In the genomic region with DNA sequence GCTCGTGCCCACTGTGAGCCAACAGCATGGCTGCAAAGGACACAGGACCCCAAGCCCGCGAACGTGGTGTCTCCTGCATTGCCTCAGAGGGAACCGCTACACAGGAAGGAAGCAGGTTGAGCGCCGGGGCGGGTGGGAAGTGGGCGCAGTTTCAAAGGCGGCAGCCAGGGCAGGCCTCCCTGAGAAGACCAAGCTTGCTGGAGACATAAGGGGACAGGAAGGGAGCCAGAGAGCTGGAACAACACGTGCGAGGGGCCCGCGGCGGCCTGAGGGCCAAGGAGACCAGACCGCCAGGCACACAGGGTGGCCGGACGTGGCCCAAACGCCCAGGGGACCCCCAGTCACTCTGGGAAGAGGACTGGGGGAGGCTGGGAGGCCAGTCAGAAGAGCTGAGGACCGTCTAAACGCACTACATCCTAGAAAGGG, we compare ENCODE assay signal across 9 cellular contexts. TPM values are rescaled to one million over a fixed set of nuclear protein-coding genes. Genes with fewer than 3 reads are reported as not detected.
DNase-seq lines count a peak whose midpoint lies in the region; ATAC-seq and TF ChIP-seq lines count a peak whose summit lies in the region.
"Had no signal": no experiment of that assay in that cellular context is flagged by ENCODE, and none has a peak within 500 bp of the region (broad histone marks: within the 10 kb centered on the region; RNA-seq: fewer than 3 reads in every experiment).

No MANE protein-coding gene starts in this region.

- no peaks in the 10 kb centered on the region for H3K27me3 Mint-ChIP-seq in activated B cell treated with CpG ODN at 0.5 μM for 24 hours
- H3K27me3 Mint-ChIP-seq in activated naive CD8-positive, alpha-beta T cell treated with anti-CD3 and anti-CD28 coated beads, Interleukin-2, amount 50 U/mL, for 24 hours = no peaks in the 10 kb centered on the region

- TF ChIP-seq EP300 in esophagus muscularis mucosa (IDR thresholded peaks at IDR 0.05) = no peak

- H3K4me3 ChIP-seq in esophagus muscularis mucosa = no peak overlapping the region

- peak overlapping the region; percentile 55 for H3K4me3 Mint-ChIP-seq in activated B cell treated with CpG ODN at 0.5 μM for 24 hours
- H3K4me3 Mint-ChIP-seq in activated naive CD8-positive, alpha-beta T cell treated with anti-CD3 and anti-CD28 coated beads, Interleukin-2, amount 50 U/mL, for 24 hours = peak overlapping the region; percentile 56

- no peaks in the 10 kb centered on the region for H3K9me3 ChIP-seq in esophagus muscularis mucosa

- H3K9me3 Mint-ChIP-seq in activated B cell treated with CpG ODN at 0.5 μM for 24 hours = no peaks in the 10 kb centered on the region
- H3K9me3 Mint-ChIP-seq in activated naive CD8-positive, alpha-beta T cell treated with anti-CD3 and anti-CD28 coated beads, Interleukin-2, amount 50 U/mL, for 24 hours = no peaks in the 10 kb centered on the region

- WGBS in esophagus muscularis mucosa = 68% methylated on average over 21 of the region's 21 CpGs

- H3K27me3 ChIP-seq in esophagus muscularis mucosa = no peaks in the 10 kb centered on the region

- CTCF ChIA-PET in activated B cell treated with CpG ODN at 0.5 μM for 24 hours (lab: Charles Lee) = no interaction called here

- peaks cover 17 to 90% (median 74%) of the 10 kb centered on the region in 4 donors for H3K36me3 ChIP-seq in esophagus muscularis mucosa

- POLR2A ChIA-PET in activated B cell treated with CpG ODN at 0.5 μM for 24 hours (lab: Charles Lee) = interaction anchor here (0.7 to 4.4 kb wide), 2 partner anchors 15 to 32 kb away, joined by 3 to 21 read pairs; a partner anchor contains a TSS

- in situ Hi-C loops in GM13977 (cut with MboI; ENCODE audit: low pct_unique_long_range_greater_than_20kb, low sequenced_read_pairs, unreplicated experiment) = no loop called here

- ATAC-seq in activated B cell treated with CpG ODN at 0.5 μM for 24 hours (ENCODE audit: low read depth) (peak; percentile 18), HG03457 (IDR thresholded peaks at IDR 0.05; ENCODE audit: unreplicated experiment) (no peak)
- peak; percentile 86 for ATAC-seq in activated naive CD8-positive, alpha-beta T cell treated with anti-CD3 and anti-CD28 coated beads, Interleukin-2, amount 50 U/mL, for 24 hours

- peak overlapping the region in 2 of 4 donors; percentile 27 to 44 for H3K27ac ChIP-seq in esophagus muscularis mucosa (replicated peaks in 1 of 4)

- H3K4me1 Mint-ChIP-seq in activated B cell treated with CpG ODN at 0.5 μM for 24 hours = peaks cover 64% of the 10 kb centered on the region
- H3K4me1 Mint-ChIP-seq in activated naive CD8-positive, alpha-beta T cell treated with anti-CD3 and anti-CD28 coated beads, Interleukin-2, amount 50 U/mL, for 24 hours = peaks cover 42% of the 10 kb centered on the region

- DNase-seq in GM13977 (ENCODE audit: low spot score) (peak; percentile 78), activated B cell treated with CpG ODN at 0.5 μM for 24 hours (peak; percentile 36), esophagus muscularis mucosa (ENCODE audit: extremely low spot score) (no peak), NCI-H345 (lab: John Stamatoyannopoulos, UW) (no peak), NCI-H1436 treated with DMSO at 0.1 percent for 48 hours (lab: John Stamatoyannopoulos, UW) (no peak)
- peak; percentile 72 for DNase-seq in activated naive CD8-positive, alpha-beta T cell treated with anti-CD3 and anti-CD28 coated beads, Interleukin-2, amount 50 U/mL, for 24 hours
- DNase-seq in stimulated activated CD4-positive, alpha-beta T cell treated with anti-CD3 and anti-CD28 coated beads, Interleukin-2, amount 100 ng/mL, for 48 hours = peak; percentile 37 to 63

- H3K27ac Mint-ChIP-seq in activated B cell treated with CpG ODN at 0.5 μM for 24 hours = peak overlapping the region; percentile 61
- H3K27ac Mint-ChIP-seq in activated naive CD8-positive, alpha-beta T cell treated with anti-CD3 and anti-CD28 coated beads, Interleukin-2, amount 50 U/mL, for 24 hours = peak overlapping the region; percentile 81

- TF ChIP-seq CTCF in GM13977 (IDR thresholded peaks at IDR 0.05; ENCODE audit: extremely low read depth, insufficient read depth, missing control alignments) (no peak), activated B cell treated with CpG ODN at 0.5 μM for 24 hours (IDR thresholded peaks at IDR 0.05) (no peak), esophagus muscularis mucosa (IDR thresholded peaks at IDR 0.05) (no peak)

- intact Hi-C loops in activated B cell treated with CpG ODN at 0.5 μM for 24 hours (cut with micrococcal nuclease) (no loop called here), esophagus muscularis mucosa (cut with DNase I) (no loop called here)

- no peak for TF ChIP-seq POLR2A in esophagus muscularis mucosa (IDR thresholded peaks at IDR 0.05; ENCODE audit: low read depth)

- peaks cover 47% of the 10 kb centered on the region for H3K36me3 Mint-ChIP-seq in activated B cell treated with CpG ODN at 0.5 μM for 24 hours (ENCODE audit: low read depth)
- peaks cover 34% of the 10 kb centered on the region for H3K36me3 Mint-ChIP-seq in activated naive CD8-positive, alpha-beta T cell treated with anti-CD3 and anti-CD28 coated beads, Interleukin-2, amount 50 U/mL, for 24 hours (ENCODE audit: low read depth)

- H3K4me1 ChIP-seq in esophagus muscularis mucosa = peaks cover 26 to 79% (median 65%) of the 10 kb centered on the region in 4 donors

RNA-seq across cellular contexts. Expression of a gene that starts 32.0 kb away (rescaled TPM):
- total RNA-seq in activated B cell treated with CpG ODN at 0.5 μM for 24 hours (162 and 175 TPM in 2 replicates), esophagus muscularis mucosa (100 to 1,000 TPM; 110 to 245 (median 172) TPM)

RNA-seq across cellular contexts. Expression of a gene that starts 44.5 kb away (rescaled TPM):
- total RNA-seq in activated B cell treated with CpG ODN at 0.5 μM for 24 hours (2.2 and 3.4 TPM in 2 replicates), esophagus muscularis mucosa (10 to 100 TPM; 21.3 to 72.9 (median 58.3) TPM)
- total RNA-seq: endothelial cell of umbilical vein had no signal

Comparison
In these comparisons a context has a peak if more than half of its experiments do, and no peak if none do; other contexts are left out.
1. DNase-seq: peak in GM13977 (single experiment), activated B cell treated with CpG ODN at 0.5 μM for 24 hours (single experiment), activated naive CD8-positive, alpha-beta T cell treated with anti-CD3 and anti-CD28 coated beads, Interleukin-2, amount 50 U/mL, for 24 hours (single experiment) and stimulated activated CD4-positive, alpha-beta T cell treated with anti-CD3 and anti-CD28 coated beads, Interleukin-2, amount 100 ng/mL, for 48 hours (2 of 2); none in esophagus muscularis mucosa (single experiment), NCI-H345 (single experiment) and NCI-H1436 treated with DMSO at 0.1 percent for 48 hours (single experiment).